ENCODE assay signal across 28 cellular contexts in genomic region chr11:127587511-127587910, GRCh38.
"Had no signal": no experiment of that assay in that cellular context is flagged by ENCODE, and none has a peak within 500 bp of the region (broad histone marks: within the 10 kb centered on the region; RNA-seq: fewer than 3 reads in every experiment).

No MANE protein-coding gene starts in this region.

- H2AFZ ChIP-seq: neural progenitor cell, parathyroid adenoma had no signal

- H3K9ac ChIP-seq: neural progenitor cell, parathyroid adenoma had no signal

- DNase-seq: naive thymus-derived CD8-positive, alpha-beta T cell; nephron progenitor cell; occipital lobe; ovary; posterior cingulate gyrus; psoas muscle; right cardiac atrium; right lobe of liver; sigmoid colon; small intestine; stimulated activated CD4-positive, alpha-beta T cell treated with anti-CD3 and anti-CD28 coated beads, Interleukin-1b, Interleukin-23, amount 100 ng/mL, for 48 hours; stimulated activated CD4-positive, alpha-beta T cell treated with anti-CD3 and anti-CD28 coated beads, Interleukin-4, amount 100 ng/mL, for 1 hour; stimulated activated CD4-positive, alpha-beta T cell treated with anti-CD3 and anti-CD28 coated beads, Interleukin-4, amount 100 ng/mL, for 4 hours; stimulated activated CD8-positive, alpha-beta memory T cell treated with anti-CD3 and anti-CD28 coated beads, Interleukin-4, amount 100 ng/mL, for 48 hours; stimulated activated naive CD4-positive, alpha-beta T cell; stimulated activated naive CD8-positive, alpha-beta T cell treated with anti-CD3 and anti-CD28 coated beads, Interleukin-15, amount 100 ng/mL, for 72 hours; stimulated activated naive CD8-positive, alpha-beta T cell treated with anti-CD3 and anti-CD28 coated beads, Interleukin-15, Interleukin-2, amounts not matched to agents 100 U/mL and 50 U/mL, for 24 hours; substantia nigra; testis; tibial artery; transverse colon; upper lobe of right lung; uterus had no signal

- ATAC-seq: naive thymus-derived CD8-positive, alpha-beta T cell; natural killer cell treated with Interleukin-12 subunit alpha and Interleukin-12 subunit beta and Interleukin-15 and Interleukin-18, amount 100 ng/mL, for 72 hours; psoas muscle; right cardiac atrium; right lobe of liver; stimulated activated memory B cell treated with anti-CD40 and anti-IgM and Interleukin-4, amounts not matched to agents 10 μg/mL and 1 μg/mL and 100 μg/mL, for 72 hours; stimulated activated naive CD8-positive, alpha-beta T cell treated with anti-CD3 and anti-CD28 coated beads, Interleukin-15, amount 100 ng/mL, for 72 hours; stimulated activated naive CD8-positive, alpha-beta T cell treated with anti-CD3 and anti-CD28 coated beads, Interleukin-15, Interleukin-2, amounts not matched to agents 100 U/mL and 50 U/mL, for 24 hours; upper lobe of right lung had no signal

- H3K79me2 ChIP-seq: parathyroid adenoma had no signal

- H3K9me3 ChIP-seq: ovary, psoas muscle, right lobe of liver, sigmoid colon, suprapubic skin, testis, tibial artery, transverse colon, upper lobe of right lung, uterus had no signal

- H3K4me3 ChIP-seq: neural progenitor cell, ovary, psoas muscle, right lobe of liver, sigmoid colon, suprapubic skin, testis, tibial artery, transverse colon, upper lobe of right lung, uterus had no signal

- H3K36me3 ChIP-seq: neural progenitor cell, ovary, right lobe of liver, sigmoid colon, suprapubic skin, tibial artery, transverse colon, upper lobe of right lung, uterus had no signal

- H3K4me2 ChIP-seq: neural progenitor cell had no signal

- H3K27ac ChIP-seq: neural progenitor cell, ovary, parathyroid adenoma, psoas muscle, right lobe of liver, sigmoid colon, suprapubic skin, testis, tibial artery, transverse colon, upper lobe of right lung, uterus had no signal

- H3K27me3 ChIP-seq: neural progenitor cell, ovary, right lobe of liver, sigmoid colon, suprapubic skin, testis, tibial artery, transverse colon, upper lobe of right lung, uterus had no signal
